8 cellular contexts compared by ENCODE assay signal in the genomic region with DNA sequence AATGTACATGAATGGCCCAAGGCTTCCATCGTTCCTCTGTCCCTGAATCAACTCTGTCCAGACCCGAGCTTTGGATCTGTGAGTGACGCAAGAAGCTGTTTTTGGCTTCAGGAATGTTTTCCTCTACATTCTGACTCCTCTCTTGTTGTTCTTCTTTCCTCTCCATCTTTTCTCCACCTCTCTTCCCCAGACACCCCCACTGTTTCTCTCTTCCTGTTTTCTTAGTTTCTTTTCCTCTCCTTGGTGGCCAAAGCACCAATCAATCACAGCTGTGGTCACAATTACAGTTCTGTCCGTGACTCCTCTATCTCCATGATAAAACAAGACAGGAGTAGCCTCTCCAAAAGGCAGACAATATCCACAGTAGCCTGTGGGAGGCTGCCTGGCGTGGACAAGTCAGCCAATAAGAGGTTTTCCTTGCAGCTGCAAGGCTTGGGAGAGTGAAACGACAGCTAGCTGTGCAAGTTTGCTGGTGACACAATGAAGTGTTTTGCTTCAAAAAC. TPM values are rescaled to one million over a fixed set of nuclear protein-coding genes. Genes with fewer than 3 reads are reported as not detected.
DNase-seq lines count a peak whose midpoint lies in the region; ATAC-seq, FAIRE-seq and TF ChIP-seq lines count a peak whose summit lies in the region.

No MANE protein-coding gene starts in this region.

- peak overlapping the region in 7 of 10 donors; percentile 6 to 36 (median 23) for H3K4me3 ChIP-seq in heart right ventricle

- intact Hi-C loops in heart right ventricle (cut with DNase I): loop anchor here in 5 of 10 donors (2.0 to 10.0 kb wide), 9 partner anchors 63 to 497 kb away; partner anchors contain the start of gene FNDC3B (in 2 of the 5)

- H3K4me1 ChIP-seq in heart right ventricle: peaks cover 3 to 84% (median 64%) of the 10 kb centered on the region in 9 donors

- DNase-seq in G401 (ENCODE audit: low spot score) (peak; percentile 6), SK-N-DZ (ENCODE audit: low spot score) (peak; percentile 18), heart right ventricle (peak; percentile 39 to 72), putamen (ENCODE audit: low spot score) (peak; percentile 71), NCI-H524 treated with DMSO at 0.1 percent for 48 hours (lab: John Stamatoyannopoulos, UW) (no peak), ureter (ENCODE audit: low spot score) (no peak), GM12892 (ENCODE audit: insufficient read length) (no peak)

- peak overlapping the region; percentile 53 to 84 (median 78) for H3K27ac ChIP-seq in heart right ventricle

- peak; percentile 75 to 85 (median 78) for ATAC-seq in heart right ventricle
- no peak for ATAC-seq in GM21528 (IDR thresholded peaks at IDR 0.05; ENCODE audit: low FRiP score, unreplicated experiment)

- in situ Hi-C loops in G401 (cut with HindIII; ENCODE audit: low sequenced_read_pairs): no loop called here

- no peaks in the 10 kb centered on the region for H3K27me3 ChIP-seq in heart right ventricle

- H3K9me3 ChIP-seq in heart right ventricle: no peaks in the 10 kb centered on the region

- no peak for TF ChIP-seq POLR2A in GM12892 (IDR thresholded peaks at IDR 0.05; ENCODE audit: low read depth, low read length)

- peak in 1 of 9 donors; percentile 27 for TF ChIP-seq CTCF in heart right ventricle (IDR thresholded peaks at IDR 0.05)

- H3K36me3 ChIP-seq in heart right ventricle: no peaks in the 10 kb centered on the region

- 6 to 14% methylated on average over 6 of the region's 6 CpGs for WGBS in heart right ventricle, 2 donors

- FAIRE-seq in GM12892 (lab: Jason Lieb, UNC): no peak

RNA-seq across cellular contexts. Expression of gene TMEM212, which starts 4.9 kb away (rescaled TPM):
- total RNA-seq in G401 (2014; rRNA removed; shearing (Covaris generic)): not detected in 2 replicates
- not detected in 2 replicates for polyA plus RNA-seq in SK-N-DZ (2014; cell fraction: cytosol; rRNA removed)
- polyA plus RNA-seq in SK-N-DZ (2014; cell fraction: nucleus; rRNA removed): not detected in 2 replicates
- not detected for total RNA-seq in heart right ventricle
- polyA plus RNA-seq in heart right ventricle: not detected
- not detected for total RNA-seq in ureter
- polyA plus RNA-seq in GM12892 (2012; ENCODE audit: missing spikeins): not detected

RNA-seq across cellular contexts. Expression of gene PLD1, which starts 28.0 kb away (rescaled TPM):
- not detected in 2 replicates for total RNA-seq in G401 (2014; rRNA removed; shearing (Covaris generic))
- polyA plus RNA-seq in SK-N-DZ (2014; cell fraction: cytosol; rRNA removed): 3.1 TPM in 1 of 2 replicates, not detected in the other
- polyA plus RNA-seq in SK-N-DZ (2014; cell fraction: nucleus; rRNA removed): 0.02 TPM in 1 of 2 replicates, not detected in the other
- total RNA-seq in heart right ventricle (10 to 100 TPM; 51.4 to 83.3 (median 67.1) TPM), ureter (43.7 TPM)
- 10 to 100 TPM; 10.5 to 13.3 TPM for polyA plus RNA-seq in heart right ventricle
- polyA plus RNA-seq in GM12892 (2012; ENCODE audit: missing spikeins): 5.2 TPM

Comparison
In these comparisons a context has a peak if more than half of its experiments do, and no peak if none do; other contexts are left out.
1. DNase-seq: peak in G401 (single experiment), SK-N-DZ (single experiment), heart right ventricle (2 of 2) and putamen (single experiment); none in NCI-H524 treated with DMSO at 0.1 percent for 48 hours (single experiment), ureter (single experiment) and GM12892 (single experiment).
2. RNA of gene PLD1, which starts 28.0 kb away (total RNA-seq): 51.4 to 83.3 TPM in heart right ventricle and 43.7 TPM in ureter (single experiment); not detected in G401; every median in the first group is over 10 times any median in the second.